ENCODE assay signal across 23 cellular contexts in genomic region chr15:83498374-83498773, GRCh38. TPM values are rescaled to one million over a fixed set of nuclear protein-coding genes. Genes with fewer than 3 reads are reported as not detected.
DNase-seq lines count a peak whose midpoint lies in the region; ATAC-seq and TF ChIP-seq lines count a peak whose summit lies in the region.
"Had no signal": no experiment of that assay in that cellular context is flagged by ENCODE, and none has a peak within 500 bp of the region (broad histone marks: within the 10 kb centered on the region; RNA-seq: fewer than 3 reads in every experiment).

No MANE protein-coding gene starts in this region.

- H3K4me1 ChIP-seq in HUES64 (ENCODE audit: insufficient read depth, low read length), result peaks cover 16% of the 10 kb centered on the region
- H3K4me1 ChIP-seq: BLaER1, Peyer's patch, SJSA1 had no signal

- peaks cover 5% of the 10 kb centered on the region for H3K27me3 Mint-ChIP-seq in endothelial cell (ENCODE audit: unreplicated experiment)
- no peaks in the 10 kb centered on the region for H3K27me3 Mint-ChIP-seq in mesothelial cell of epicardium (ENCODE audit: low read depth)
- H3K27me3 Mint-ChIP-seq in activated T-helper 1 cell treated with anti-CD3 and anti-CD28 coated beads, Interleukin-12 subunit alpha, Interleukin-12 subunit beta, Interleukin-2, Interleukin-4 antibody, amounts not matched to agents 30 ng/mL and 10 ng/mL and 1 ng/mL, durations not matched to agents 14 hours and 24 hours and 36 hours (ENCODE audit: insufficient read depth), result no peaks in the 10 kb centered on the region
- H3K27me3 Mint-ChIP-seq: CD4-positive, alpha-beta T cell had no signal

- no peak for ATAC-seq in esophagus mucosa
- ATAC-seq: Right ventricle myocardium inferior had no signal

- WGBS in HUES64, result 100% methylated on average over 1 of the region's 1 CpG

- H3K27ac Mint-ChIP-seq in endothelial cell (ENCODE audit: unreplicated experiment) (peak overlapping the region; percentile 97), mesothelial cell of epicardium (peak overlapping the region; percentile 32)
- no peak overlapping the region for H3K27ac Mint-ChIP-seq in activated T-helper 1 cell treated with anti-CD3 and anti-CD28 coated beads, Interleukin-12 subunit alpha, Interleukin-12 subunit beta, Interleukin-2, Interleukin-4 antibody, amounts not matched to agents 30 ng/mL and 10 ng/mL and 1 ng/mL, durations not matched to agents 14 hours and 24 hours and 36 hours
- H3K27ac Mint-ChIP-seq: CD4-positive, alpha-beta T cell had no signal

- no peaks in the 10 kb centered on the region for H3K36me3 ChIP-seq in HUES64 (ENCODE audit: insufficient read depth, low read length)
- H3K36me3 ChIP-seq: BLaER1, Peyer's patch, SJSA1 had no signal

- H3K9me3 Mint-ChIP-seq in endothelial cell (ENCODE audit: unreplicated experiment) (peaks cover 12% of the 10 kb centered on the region), mesothelial cell of epicardium (peaks cover 23% of the 10 kb centered on the region)
- no peaks in the 10 kb centered on the region for H3K9me3 Mint-ChIP-seq in activated T-helper 1 cell treated with anti-CD3 and anti-CD28 coated beads, Interleukin-12 subunit alpha, Interleukin-12 subunit beta, Interleukin-2, Interleukin-4 antibody, amounts not matched to agents 30 ng/mL and 10 ng/mL and 1 ng/mL, durations not matched to agents 14 hours and 24 hours and 36 hours

- DNase-seq in endothelial cell (ENCODE audit: low spot score) (no peak), mesothelial cell of epicardium (ENCODE audit: low spot score in 2 of 2, unreplicated experiment in 2 of 2) (no peak), activated gamma-delta T cell treated with Interleukin-2 at 50 U/mL for 16 hours (no peak), RPMI8226 (no peak)
- DNase-seq in activated T-helper 1 cell treated with anti-CD3 and anti-CD28 coated beads, Interleukin-12 subunit alpha, Interleukin-12 subunit beta, Interleukin-2, Interleukin-4 antibody, amounts not matched to agents 30 ng/mL and 10 ng/mL and 1 ng/mL, durations not matched to agents 14 hours and 24 hours and 36 hours (ENCODE audit: low spot score), result no peak
- DNase-seq: CD4-positive, alpha-beta T cell; COR-L47; DMS153; GOT3; IMR-90; NCI-H1105; NCI-H146; NCI-H2029; NCI-H2227 treated with DMSO at 0.1 percent for 48 hours; NCI-H510A treated with DMSO at 0.1 percent for 48 hours; NCI-H82; Peyer's patch had no signal

- peak overlapping the region; percentile 87; the same call in 1 of the 2 replicates for H3K27ac ChIP-seq in HUES64 (ENCODE audit: low read depth, low read length)
- H3K27ac ChIP-seq: BLaER1, Peyer's patch, SJSA1 had no signal

- TF ChIP-seq CTCF in endothelial cell (IDR thresholded peaks at IDR 0.05; ENCODE audit: unreplicated experiment), result no peak
- TF ChIP-seq CTCF in mesothelial cell of epicardium (IDR thresholded peaks at IDR 0.05; ENCODE audit: unreplicated experiment), result no peak

- H3K4me3 Mint-ChIP-seq in endothelial cell (ENCODE audit: unreplicated experiment), result peak overlapping the region; percentile 66
- H3K4me3 Mint-ChIP-seq in mesothelial cell of epicardium, result no peak overlapping the region
- H3K4me3 Mint-ChIP-seq in activated T-helper 1 cell treated with anti-CD3 and anti-CD28 coated beads, Interleukin-12 subunit alpha, Interleukin-12 subunit beta, Interleukin-2, Interleukin-4 antibody, amounts not matched to agents 30 ng/mL and 10 ng/mL and 1 ng/mL, durations not matched to agents 14 hours and 24 hours and 36 hours, result no peak overlapping the region
- H3K4me3 Mint-ChIP-seq: CD4-positive, alpha-beta T cell had no signal

- 0 out of 2 replicates have a peak overlapping the region, but pooled peaks have one; percentile 15 for H3K4me3 ChIP-seq in HUES64 (ENCODE audit: low read length)
- H3K4me3 ChIP-seq: BLaER1, Peyer's patch, SJSA1 had no signal

- H3K4me1 Mint-ChIP-seq in endothelial cell (ENCODE audit: unreplicated experiment) (peaks cover 12% of the 10 kb centered on the region), mesothelial cell of epicardium (peaks cover 6% of the 10 kb centered on the region)
- no peaks in the 10 kb centered on the region for H3K4me1 Mint-ChIP-seq in activated T-helper 1 cell treated with anti-CD3 and anti-CD28 coated beads, Interleukin-12 subunit alpha, Interleukin-12 subunit beta, Interleukin-2, Interleukin-4 antibody, amounts not matched to agents 30 ng/mL and 10 ng/mL and 1 ng/mL, durations not matched to agents 14 hours and 24 hours and 36 hours (ENCODE audit: low read depth)

- H3K36me3 Mint-ChIP-seq in endothelial cell (ENCODE audit: low read depth, unreplicated experiment) (peaks cover 15% of the 10 kb centered on the region), mesothelial cell of epicardium (peaks cover 7% of the 10 kb centered on the region)
- no peaks in the 10 kb centered on the region for H3K36me3 Mint-ChIP-seq in activated T-helper 1 cell treated with anti-CD3 and anti-CD28 coated beads, Interleukin-12 subunit alpha, Interleukin-12 subunit beta, Interleukin-2, Interleukin-4 antibody, amounts not matched to agents 30 ng/mL and 10 ng/mL and 1 ng/mL, durations not matched to agents 14 hours and 24 hours and 36 hours (ENCODE audit: low read depth)

- H3K9me3 ChIP-seq in HUES64 (ENCODE audit: insufficient read depth, low read depth, low read length), result peaks cover 12% of the 10 kb centered on the region
- H3K9me3 ChIP-seq: SJSA1 had no signal

- no peaks in the 10 kb centered on the region for H3K27me3 ChIP-seq in HUES64 (ENCODE audit: insufficient read depth, low read length)
- H3K27me3 ChIP-seq: BLaER1, Peyer's patch, SJSA1 had no signal

- intact Hi-C loops in activated T-helper 1 cell treated with anti-CD3 and anti-CD28 coated beads, Interleukin-12 subunit alpha, Interleukin-12 subunit beta, Interleukin-2, Interleukin-4 antibody, amounts not matched to agents 30 ng/mL and 10 ng/mL and 1 ng/mL, durations not matched to agents 14 hours and 24 hours and 36 hours (cut with micrococcal nuclease), result no loop called here

- peak overlapping the region; percentile 39; the same call in 1 of the 2 replicates for H3K9ac ChIP-seq in HUES64 (ENCODE audit: low read depth, low read length)
- H3K9ac ChIP-seq: BLaER1 had no signal

RNA-seq across cellular contexts. Expression of gene SH3GL3, which starts 51.2 kb away (rescaled TPM):
- 8.9 TPM for polyA plus RNA-seq in HUES64 (2013, experiment 1 of 2)
- 10.1 TPM for polyA plus RNA-seq in HUES64 (2013, experiment 2 of 2)
- total RNA-seq in endothelial cell (ENCODE audit: unreplicated experiment) (9.4 TPM), mesothelial cell of epicardium (5.7 to 6.1 TPM (median 6.0 TPM) in 3 replicates), esophagus mucosa (3.3 TPM)
- total RNA-seq in activated T-helper 1 cell treated with anti-CD3 and anti-CD28 coated beads, Interleukin-12 subunit alpha, Interleukin-12 subunit beta, Interleukin-2, Interleukin-4 antibody, amounts not matched to agents 30 ng/mL and 10 ng/mL and 1 ng/mL, durations not matched to agents 14 hours and 24 hours and 36 hours, result not detected in 2 replicates
- total RNA-seq: CD4-positive, alpha-beta T cell; IMR-90; OCI-LY7; Peyer's patch; Right ventricle myocardium inferior had no signal
- polyA plus RNA-seq: IMR-90 had no signal
